ENCODE assay signal across 11 cellular contexts in genomic region chr2:240990726-240991377, GRCh38. TPM values are rescaled to one million over a fixed set of nuclear protein-coding genes. Genes with fewer than 3 reads are reported as not detected.
DNase-seq lines count a peak whose midpoint lies in the region; ATAC-seq and TF ChIP-seq lines count a peak whose summit lies in the region.
"Had no signal": no experiment of that assay in that cellular context is flagged by ENCODE, and none has a peak within 500 bp of the region (broad histone marks: within the 10 kb centered on the region; RNA-seq: fewer than 3 reads in every experiment).

No MANE protein-coding gene starts in this region.

- H2AK5ac ChIP-seq in IMR-90 (ENCODE audit: low read depth, low read length): peak overlapping the region; percentile 3

- TF ChIP-seq CTCF in IMR-90 (conservative IDR thresholded peaks at IDR 0.05; ENCODE audit: low read depth, low read length) (no peak), right lobe of liver (IDR thresholded peaks at IDR 0.05) (no peak), suprapubic skin (IDR thresholded peaks at IDR 0.05) (no peak)

- H3K9me3 ChIP-seq in IMR-90 (ENCODE audit: control insufficient read depth, insufficient read depth, low read length) (peaks cover 11% of the 10 kb centered on the region), right lobe of liver (no peaks in the 10 kb centered on the region), suprapubic skin (no peaks in the 10 kb centered on the region)
- H3K9me3 ChIP-seq: SJSA1 had no signal

- dilution Hi-C loops in IMR-90 (cut with HindIII; ENCODE audit: low sequenced_read_pairs, unreplicated experiment): no loop called here

- no peak overlapping the region for H3K23ac ChIP-seq in IMR-90 (ENCODE audit: low read depth, low read length)

- POLR2A ChIA-PET in IMR-90 (lab: Charles Lee; ENCODE audit: unreplicated experiment): no interaction called here

- H3K4ac ChIP-seq in IMR-90 (ENCODE audit: low read depth, low read length): peak overlapping the region; percentile 36; the same call in 1 of the 2 replicates

- 95% methylated on average over 4 of the region's 13 CpGs; no CpG with 5 or more reads in 1 of the 2 experiments for WGBS in IMR-90 (ENCODE audit: extremely low coverage in 2 of 2, insufficient read length in 1 of 2), 2 experiments
- whole genome bisulfite sequencing in right lobe of liver (ENCODE audit: insufficient coverage, low coverage, low lambda C conversion rate, missing lambda C conversion rate): no CpG with 5 or more reads among the region's 13 CpGs
- WGBS in suprapubic skin: 90% methylated on average over 10 of the region's 13 CpGs

- no peak overlapping the region; the same call in 1 of the 2 replicates for H4K5ac ChIP-seq in IMR-90 (ENCODE audit: low read depth, low read length)

- TF ChIP-seq POLR2A in IMR-90 (IDR thresholded peaks at IDR 0.05; ENCODE audit: low read depth, low read length): no peak
- TF ChIP-seq POLR2A in right lobe of liver (IDR thresholded peaks at IDR 0.05): no peak
- no peak for TF ChIP-seq POLR2A in suprapubic skin (IDR thresholded peaks at IDR 0.05)
- TF ChIP-seq POLR2A in GM18505 (IDR thresholded peaks at IDR 0.05; ENCODE audit: borderline replicate concordance, extremely low read depth, insufficient read depth, insufficient read length): no peak

- no peak overlapping the region for H3K27ac ChIP-seq in IMR-90 (ENCODE audit: insufficient read depth, low read length)
- H3K27ac ChIP-seq in cingulate gyrus (ENCODE audit: low read depth, low read length): peak overlapping the region; percentile 67
- no peak overlapping the region for H3K27ac ChIP-seq in right lobe of liver
- H3K27ac ChIP-seq in suprapubic skin: peak overlapping the region; percentile 74
- H3K27ac ChIP-seq: WERI-Rb-1 had no signal

- H3K27me3 ChIP-seq in IMR-90 (ENCODE audit: control insufficient read depth, insufficient read depth, low read length) (no peaks in the 10 kb centered on the region), right lobe of liver (no peaks in the 10 kb centered on the region), suprapubic skin (peaks cover 3% of the 10 kb centered on the region)
- H3K27me3 ChIP-seq: SJSA1 had no signal

- H3K4me3 ChIP-seq in IMR-90 (ENCODE audit: insufficient read depth, low read depth, low read length) (no peak overlapping the region), right lobe of liver (no peak overlapping the region), suprapubic skin (no peak overlapping the region)
- H3K4me3 ChIP-seq: SJSA1 had no signal

- DNase-seq in IMR-90 (no peak), right lobe of liver (peak; percentile 20 to 50 (median 40)), suprapubic skin (ENCODE audit: low spot score in 2 of 2) (peak in 1 of 2 donors; percentile 65), EL (no peak)
- DNase-seq: CD4-positive, CD25-positive, alpha-beta regulatory T cell; WERI-Rb-1 had no signal

- H2AK9ac ChIP-seq in IMR-90 (replicated peaks; ENCODE audit: low read depth, low read length, poor library complexity): peak overlapping the region; percentile 68

- peak overlapping the region; percentile 92 for H2AFZ ChIP-seq in IMR-90 (replicated peaks; ENCODE audit: low read length, poor library complexity)

- ATAC-seq in IMR-90 (ENCODE audit: low read depth) (no peak), right lobe of liver (no peak), GM18505 (IDR thresholded peaks at IDR 0.05; ENCODE audit: unreplicated experiment) (no peak), HG02571 (IDR thresholded peaks at IDR 0.05; ENCODE audit: unreplicated experiment) (no peak), HG02885 (IDR thresholded peaks at IDR 0.05; ENCODE audit: poor library complexity, unreplicated experiment) (no peak)

- H3K79me1 ChIP-seq in IMR-90 (ENCODE audit: low read depth in 1 of 2, low read length in 2 of 2): no peaks in the 10 kb centered on the region

- TF ChIP-seq RAD21 in IMR-90 (IDR thresholded peaks at IDR 0.05; ENCODE audit: low read length): no peak

- no peak for TF ChIP-seq EP300 in suprapubic skin (IDR thresholded peaks at IDR 0.05)

- peak overlapping the region in 1 of 2 experiments; percentile 23; a peak in 2 of 4 replicates for H4K8ac ChIP-seq in IMR-90 (ENCODE audit: low read depth in 2 of 2, low read length in 2 of 2)

- H3K9ac ChIP-seq in IMR-90 (ENCODE audit: low read depth, low read length): no peak overlapping the region

- H3K36me3 ChIP-seq in IMR-90 (ENCODE audit: control insufficient read depth, insufficient read depth, low read length): no peaks in the 10 kb centered on the region
- no peaks in the 10 kb centered on the region for H3K36me3 ChIP-seq in right lobe of liver
- H3K36me3 ChIP-seq in suprapubic skin: no peaks in the 10 kb centered on the region
- H3K36me3 ChIP-seq: SJSA1, WERI-Rb-1 had no signal

- H2BK5ac ChIP-seq in IMR-90 (ENCODE audit: low read depth, low read length, poor library complexity, severe bottlenecking): peak overlapping the region; percentile 31

- H3K9me1 ChIP-seq in IMR-90 (ENCODE audit: insufficient read depth, low read length): peaks cover 11% of the 10 kb centered on the region

- in situ Hi-C loops in IMR-90 (cut with MboI; ENCODE audit: low sequenced_read_pairs): no loop called here

- H3K4me2 ChIP-seq in IMR-90 (ENCODE audit: low read depth, low read length): no peak overlapping the region

- CTCF ChIA-PET in IMR-90 (lab: Yijun Ruan, JAX): interaction anchor here (0.6 to 1.4 kb wide), 2 partner anchors 7 to 9 kb away, joined by 4 to 6 read pairs; no protein-coding TSS in a partner anchor

- intact Hi-C loops in IMR-90 (cut with micrococcal nuclease): loop anchor here (2.0 to 10.0 kb wide), 2 partner anchors 140 to 426 kb away; partner anchors contain the start of genes DUSP28 and RNPEPL1
- intact Hi-C loops in right lobe of liver (cut with DNase I): loop anchor here in 1 of 2 donors (10.0 kb wide), 2 partner anchors 76 to 136 kb away; no protein-coding TSS in a partner anchor

- no peak overlapping the region for H3K56ac ChIP-seq in IMR-90 (ENCODE audit: extremely low read depth, insufficient read depth, low read length)

- no peaks in the 10 kb centered on the region for H4K20me1 ChIP-seq in IMR-90 (ENCODE audit: insufficient read depth, low read length)

- no peak overlapping the region for H2BK20ac ChIP-seq in IMR-90 (ENCODE audit: low read depth, low read length)

- no peak overlapping the region; the same call in 1 of the 2 replicates for H4K91ac ChIP-seq in IMR-90 (ENCODE audit: insufficient read depth, low read depth, low read length)

- peak overlapping the region; percentile 46 for H2BK120ac ChIP-seq in IMR-90 (ENCODE audit: low read depth, low read length)

- no TSS peak for BruUV-seq in IMR-90 (replicated peaks; lab: Mats Ljungman, UMichigan)

- H3K18ac ChIP-seq in IMR-90 (ENCODE audit: low read depth, low read length): no peak overlapping the region; the same call in 1 of the 2 replicates

- H3K4me1 ChIP-seq in IMR-90 (ENCODE audit: control insufficient read depth, insufficient read depth, low read length): peaks cover 35% of the 10 kb centered on the region
- H3K4me1 ChIP-seq in right lobe of liver: peaks cover 3 to 38% (median 24%) of the 10 kb centered on the region in 4 donors
- H3K4me1 ChIP-seq in suprapubic skin: peaks cover 61% of the 10 kb centered on the region

- no peak overlapping the region for H3K14ac ChIP-seq in IMR-90 (replicated peaks; ENCODE audit: low read depth, low read length)

- no peak overlapping the region; the same call in 2 of the 3 replicates for H2BK15ac ChIP-seq in IMR-90 (ENCODE audit: low read depth, low read length)

TF ChIP-seq in IMR-90, 13 proteins besides CTCF, POLR2A, EP300 and RAD21:
- TF ChIP-seq NFE2L2 (IDR thresholded peaks at IDR 0.05; ENCODE audit: low read depth, low read length) (no peak), RFX5 (IDR thresholded peaks at IDR 0.05; ENCODE audit: low read depth, low read length) (no peak), BHLHE40 (IDR thresholded peaks at IDR 0.05; ENCODE audit: low read depth, low read length) (no peak), MAFK (IDR thresholded peaks at IDR 0.05; ENCODE audit: low read depth, low read length) (no peak), RCOR1 (IDR thresholded peaks at IDR 0.05; ENCODE audit: insufficient replicate concordance, low read length) (no peak), ELK1 (IDR thresholded peaks at IDR 0.05; ENCODE audit: borderline replicate concordance, low read depth, low read length) (no peak), CEBPB (IDR thresholded peaks at IDR 0.05; ENCODE audit: low read depth, low read length) (no peak), USF2 (IDR thresholded peaks at IDR 0.05; ENCODE audit: low read depth, low read length) (no peak), FOS (IDR thresholded peaks at IDR 0.05; ENCODE audit: low read depth, low read length) (no peak), SMC3 (IDR thresholded peaks at IDR 0.05; ENCODE audit: low read depth, low read length) (no peak)

RNA-seq across cellular contexts. Expression of gene SNED1, which starts 7.6 kb away (rescaled TPM):
- total RNA-seq in IMR-90 (2012; rRNA removed) (1.1 and 1.4 TPM in 2 replicates), right lobe of liver (10 to 100 TPM in 4 of 6 experiments, 1 to 10 TPM in 2; 7.4 to 27.8 (median 13.2) TPM), suprapubic skin (10 to 100 TPM in 3 of 4 donors, 1 to 10 TPM in 1; 5.6 to 31.9 (median 13.2) TPM)
- 3.4 and 3.7 TPM in 2 replicates for polyA plus RNA-seq in IMR-90 (2012; rRNA removed)
- 1.3 and 3.9 TPM in 2 replicates for polyA plus RNA-seq in IMR-90 (2012; cell fraction: cytosol; rRNA removed)
- polyA plus RNA-seq in IMR-90 (2012; cell fraction: nucleus; rRNA removed; ENCODE audit: low replicate concordance): 6.6 and 15.0 TPM in 2 replicates

Comparison
In these comparisons a context has a peak if more than half of its experiments do, and no peak if none do; other contexts are left out.
1. DNase-seq: peak in right lobe of liver (3 of 3); none in IMR-90 (single experiment) and EL (single experiment).
2. H3K27ac ChIP-seq: peak in cingulate gyrus (single experiment) and suprapubic skin (single experiment); none in IMR-90 (single experiment) and right lobe of liver (0 of 3).